Comparison of ENCODE assay signal across 21 cellular contexts in the genomic region with DNA sequence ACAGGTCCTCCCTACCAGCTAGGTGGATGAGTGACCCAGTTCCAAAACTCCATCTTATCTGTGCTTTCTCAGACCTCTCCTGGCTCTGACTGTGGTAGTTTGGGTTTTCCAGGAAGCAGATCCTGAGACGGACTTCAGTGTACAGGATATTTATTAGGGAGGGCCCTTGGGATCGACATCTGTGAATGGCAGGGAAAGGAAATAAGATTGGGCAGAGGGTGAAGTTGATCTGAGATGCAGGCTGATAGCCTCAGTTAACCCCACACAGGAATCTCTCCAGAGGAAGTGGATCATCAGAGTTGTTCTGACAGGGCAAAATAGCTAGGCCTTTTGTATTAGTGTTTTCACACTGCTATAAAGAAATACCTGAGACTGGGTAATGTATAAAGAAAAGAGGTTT.
"Had no signal": no experiment of that assay in that cellular context is flagged by ENCODE, and none has a peak within 500 bp of the region (broad histone marks: within the 10 kb centered on the region; RNA-seq: fewer than 3 reads in every experiment).

No MANE protein-coding gene starts in this region.

- H3K27me3 Mint-ChIP-seq: memory B cell had no signal

- ATAC-seq: gastroesophageal sphincter, lower lobe of right lung, psoas muscle, right lobe of liver had no signal

- H3K9me3 Mint-ChIP-seq: dendritic cell treated with granulocyte-macrophage colony-stimulating factor and Interleukin-4, amounts not matched to agents 40 ng/mL and 50 ng/mL, for 4 days; mesothelial cell of epicardium; nephron progenitor cell had no signal

- H3K4me3 ChIP-seq: esophagus muscularis mucosa, gastroesophageal sphincter, hepatocyte, left ventricle myocardium inferior, lower lobe of right lung, psoas muscle, right lobe of liver, stomach, thoracic aorta, transverse colon had no signal

- H3K36me3 Mint-ChIP-seq: memory B cell, mesothelial cell of epicardium had no signal

- DNase-seq: kidney; left cardiac atrium; left ventricle myocardium inferior; lower lobe of right lung; nephron progenitor cell; psoas muscle; retina; right lobe of liver; stimulated activated CD4-positive, alpha-beta T cell treated with anti-CD3 and anti-CD28 coated beads, Interleukin-4, amount 100 ng/mL, for 1 hour; stimulated activated CD8-positive, alpha-beta memory T cell treated with anti-CD3 and anti-CD28 coated beads, Interleukin-4, amount 100 ng/mL, for 48 hours; stimulated activated naive CD4-positive, alpha-beta T cell; stomach; substantia nigra; transverse colon had no signal

- H3K27ac Mint-ChIP-seq: dendritic cell treated with granulocyte-macrophage colony-stimulating factor and Interleukin-4, amounts not matched to agents 40 ng/mL and 50 ng/mL, for 4 days; memory B cell; mesothelial cell of epicardium; nephron progenitor cell had no signal

- H3K4me3 Mint-ChIP-seq: dendritic cell treated with granulocyte-macrophage colony-stimulating factor and Interleukin-4, amounts not matched to agents 40 ng/mL and 50 ng/mL, for 4 days; memory B cell; mesothelial cell of epicardium; nephron progenitor cell had no signal
